Comparison of ENCODE assay signal across 9 cellular contexts in the genomic region with DNA sequence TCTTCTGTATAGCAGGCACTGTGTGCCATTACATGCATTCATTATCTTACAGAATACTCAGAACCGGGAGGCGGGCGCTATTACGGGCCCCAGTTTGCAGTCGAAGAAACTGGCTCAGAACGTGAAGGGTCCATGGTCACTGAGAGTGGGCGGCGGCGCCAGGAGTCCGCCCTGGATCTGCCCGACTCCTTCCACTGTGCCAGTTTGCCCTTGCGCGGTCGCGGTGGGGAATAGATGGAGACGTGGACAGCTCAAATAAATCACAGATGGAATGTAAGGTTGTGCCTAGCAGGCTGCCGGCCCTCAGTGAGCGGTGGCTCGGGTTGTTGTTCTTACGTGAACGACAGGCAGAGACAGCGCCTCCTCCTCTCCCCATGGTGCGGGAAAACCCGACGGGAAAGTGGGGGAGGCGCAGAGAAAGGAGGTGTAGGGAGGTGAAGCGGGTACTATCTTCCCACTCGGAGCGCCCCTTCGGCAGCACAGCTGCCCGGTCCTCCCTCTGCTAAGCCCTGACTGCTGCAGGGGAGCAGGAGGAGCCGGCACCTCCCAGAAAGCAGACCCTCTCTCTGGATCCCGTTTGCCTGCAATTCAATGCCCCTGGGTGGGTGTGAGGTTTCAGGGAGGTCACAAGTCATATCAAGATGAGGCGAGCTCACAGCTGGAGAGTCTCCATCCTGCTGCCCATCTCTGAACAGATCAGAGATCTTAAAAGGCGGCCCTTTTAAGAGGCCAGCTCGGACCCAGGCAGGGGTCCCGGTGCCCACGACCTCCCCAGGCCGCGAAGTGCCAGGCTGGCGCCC. TPM values are rescaled to one million over a fixed set of nuclear protein-coding genes. Genes with fewer than 3 reads are reported as not detected.
A peak's percentile ranks its signal among the peaks of the same experiment; 100 is the strongest.
DNase-seq lines count a peak whose midpoint lies in the region; ATAC-seq, FAIRE-seq and TF ChIP-seq lines count a peak whose summit lies in the region.
"Had no signal": no experiment of that assay in that cellular context is flagged by ENCODE, and none has a peak within 500 bp of the region (broad histone marks: within the 10 kb centered on the region; RNA-seq: fewer than 3 reads in every experiment).

No MANE protein-coding gene starts in this region.

- no peaks in the 10 kb centered on the region for H4K20me1 ChIP-seq in PC-3 (ENCODE audit: low read length)

- no peaks in the 10 kb centered on the region for H3K79me2 ChIP-seq in PC-3 (ENCODE audit: low read length)

- intact Hi-C loops in PC-3 (cut with micrococcal nuclease) = loop anchor here (5.0 kb wide), 1 partner anchor 174 kb away; no protein-coding TSS in a partner anchor
- intact Hi-C loops in body of pancreas (cut with DNase I) = no loop called here
- intact Hi-C loops in kidney (cut with DNase I) = no loop called here

- H3K27me3 ChIP-seq in PC-3 (ENCODE audit: low read length) (no peaks in the 10 kb centered on the region), body of pancreas (peaks cover 0 to 7% of the 10 kb centered on the region in 2 donors)

- ATAC-seq in PC-3 (no peak; the same call in 1 of the 2 replicates), body of pancreas (peak; percentile 12)

- no peak for TF ChIP-seq CTCF in PC-3 (conservative IDR thresholded peaks at IDR 0.05; ENCODE audit: low read depth, low read length)
- no peak for TF ChIP-seq CTCF in body of pancreas (IDR thresholded peaks at IDR 0.05)
- TF ChIP-seq CTCF in kidney (IDR thresholded peaks at IDR 0.05; ENCODE audit: borderline replicate concordance, extremely low read depth, insufficient read depth) = no peak

- peak overlapping the region; percentile 37; the same call in 1 of the 2 replicates for H3K9ac ChIP-seq in PC-3 (ENCODE audit: low read length)
- H3K9ac ChIP-seq in kidney (ENCODE audit: low read length in 2 of 2) = peak overlapping the region in 1 of 2 donors; percentile 19

- no peaks in the 10 kb centered on the region for H3K9me3 ChIP-seq in PC-3 (ENCODE audit: low read length)
- H3K9me3 ChIP-seq in body of pancreas = no peaks in the 10 kb centered on the region
- no peaks in the 10 kb centered on the region for H3K9me3 ChIP-seq in kidney (ENCODE audit: control insufficient read depth in 1 of 2, low read length in 2 of 2)

- H3K36me3 ChIP-seq in PC-3 (ENCODE audit: low read depth, low read length) = no peaks in the 10 kb centered on the region
- no peaks in the 10 kb centered on the region for H3K36me3 ChIP-seq in body of pancreas (replicated peaks in 1 of 2; ENCODE audit: insufficient read depth in 1 of 2, low read depth in 2 of 2)
- H3K36me3 ChIP-seq in kidney (ENCODE audit: control insufficient read depth in 1 of 2, insufficient read depth in 2 of 2, low read length in 2 of 2) = no peaks in the 10 kb centered on the region

- H3K9me2 ChIP-seq in PC-3 (replicated peaks; ENCODE audit: low read length) = no peaks in the 10 kb centered on the region

- H2AFZ ChIP-seq in PC-3 (ENCODE audit: low read length) = peak overlapping the region; percentile 100

- H3K27ac ChIP-seq in PC-3 (ENCODE audit: low read length) (no peak overlapping the region), body of pancreas (no peak overlapping the region), kidney (ENCODE audit: low read depth in 2 of 2, low read length in 2 of 2) (no peak overlapping the region)

- whole genome bisulfite sequencing in body of pancreas, 2 donors = 6 to 20% methylated on average over 14 to 41 of the region's 41 CpGs

- TF ChIP-seq POLR2A in body of pancreas (IDR thresholded peaks at IDR 0.05) = no peak

- no peak for FAIRE-seq in kidney (lab: Jason Lieb, UNC)
- FAIRE-seq: A204.1 had no signal

- DNase-seq in NCI-H1417 (lab: John Stamatoyannopoulos, UW) (peak in 2 of 3 experiments; percentile 56 to 62), NCI-H1417 treated with DMSO at 0.1 percent for 48 hours (lab: John Stamatoyannopoulos, UW) (no peak), PC-3 (no peak), body of pancreas (peak in 2 of 4 donors; percentile 17 to 27), kidney (no peak), NCI-H446 (lab: John Stamatoyannopoulos, UW) (no peak), NCI-H2107 treated with DMSO at 0.1 percent for 48 hours (lab: John Stamatoyannopoulos, UW; ENCODE audit: unreplicated experiment) (no peak)
- peak; percentile 27 for DNase-seq in stimulated activated CD4-positive, alpha-beta T cell treated with anti-CD3 and anti-CD28 coated beads, Interleukin-4, amount 100 ng/mL, for 1 hour

- H3K4me3 ChIP-seq in PC-3 (ENCODE audit: low read length) (peak overlapping the region; percentile 87), body of pancreas (peak overlapping the region in 1 of 2 donors; percentile 37), kidney (ENCODE audit: low read length in 2 of 2) (peak overlapping the region; percentile 47 to 61)

- H3F3A ChIP-seq in PC-3 (ENCODE audit: low read length, unreplicated experiment) = no peaks in the 10 kb centered on the region

- CTCF ChIA-PET in PC-3 (lab: Charles Lee) = interaction anchor here (0.9 to 1.3 kb wide), 2 partner anchors 23 to 89 kb away, joined by 3 read pairs; no protein-coding TSS in a partner anchor

- no TSS peak for BruUV-seq in PC-3 (replicated peaks; lab: Mats Ljungman, UMichigan)

- POLR2A ChIA-PET in PC-3 (lab: Charles Lee; ENCODE audit: unreplicated experiment) = interaction anchor here (0.5 kb wide), 1 partner anchor 186 kb away, joined by 3 read pairs; no protein-coding TSS in a partner anchor

- no peaks in the 10 kb centered on the region for H3K4me1 ChIP-seq in PC-3 (ENCODE audit: insufficient read depth, low read length)
- H3K4me1 ChIP-seq in body of pancreas = peaks cover 28% of the 10 kb centered on the region
- H3K4me1 ChIP-seq in kidney (ENCODE audit: control insufficient read depth in 1 of 2, insufficient read depth in 1 of 2, low read depth in 1 of 2, low read length in 2 of 2) = peaks cover 0 to 10% of the 10 kb centered on the region in 2 donors

- peak overlapping the region; percentile 98 for H3K4me2 ChIP-seq in PC-3 (ENCODE audit: low read length)

RNA-seq across cellular contexts. Expression of a gene that starts 1.1 kb away (rescaled TPM):
- total RNA-seq in PC-3 (2014; rRNA removed) (4.4 and 7.0 TPM in 2 replicates), body of pancreas (10 to 100 TPM in 1 of 2 donors, 1 to 10 TPM in 1; 2.3 to 59.1 TPM), kidney (13.8 TPM)
- polyA plus RNA-seq in kidney (ENCODE audit: insufficient read depth, low read depth, low replicate concordance) = 16.6 TPM

RNA-seq across cellular contexts. Expression of a gene that starts 57.5 kb away (rescaled TPM):
- total RNA-seq in PC-3 (2014; rRNA removed) (48.1 and 51.0 TPM in 2 replicates), body of pancreas (10 to 100 TPM; 21.4 to 24.6 TPM), kidney (61.3 TPM)
- 17.9 TPM for polyA plus RNA-seq in kidney (ENCODE audit: insufficient read depth, low read depth, low replicate concordance)

RNA-seq across cellular contexts. Expression of a gene that starts 58.0 kb away (rescaled TPM):
- 68.7 and 76.1 TPM in 2 replicates for total RNA-seq in PC-3 (2014; rRNA removed)
- total RNA-seq in body of pancreas = 10 to 100 TPM; 20.8 to 25.7 TPM
- 42.6 TPM for total RNA-seq in kidney
- 31.2 TPM for polyA plus RNA-seq in kidney (ENCODE audit: insufficient read depth, low read depth, low replicate concordance)

Comparison
In these comparisons a context has a peak if more than half of its experiments do, and no peak if none do; other contexts are left out.
1. DNase-seq: peak in NCI-H1417 (2 of 3) and stimulated activated CD4-positive, alpha-beta T cell treated with anti-CD3 and anti-CD28 coated beads, Interleukin-4, amount 100 ng/mL, for 1 hour (single experiment); none in NCI-H1417 treated with DMSO at 0.1 percent for 48 hours (single experiment), PC-3 (single experiment), kidney (single experiment), NCI-H446 (0 of 2) and NCI-H2107 treated with DMSO at 0.1 percent for 48 hours (single experiment).